In the genomic region with DNA sequence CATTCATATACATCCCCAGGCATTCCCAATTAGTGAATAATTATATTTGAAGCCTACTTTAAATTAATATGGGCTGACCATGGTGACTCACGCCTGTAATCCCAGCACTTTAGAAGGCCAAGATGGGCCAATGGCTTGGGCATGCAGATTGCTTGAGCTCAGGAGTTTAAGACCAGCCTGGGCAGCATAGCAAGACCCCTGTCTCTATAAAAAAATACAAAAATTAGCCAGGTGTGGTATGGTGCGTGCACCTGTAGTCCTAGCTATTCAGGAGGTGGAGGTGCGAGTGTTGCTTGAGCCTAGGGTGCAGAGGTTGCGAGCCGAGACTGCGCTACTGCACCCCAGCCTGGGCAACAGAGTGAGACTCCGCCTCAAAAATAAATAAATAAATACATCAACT, we compare ENCODE assay signal across 1 cellular context.
A peak's percentile ranks its signal among the peaks of the same experiment; 100 is the strongest.
TF ChIP-seq lines count a peak whose summit lies in the region.

No MANE protein-coding gene starts in this region.

TF ChIP-seq in H1, 55 proteins besides CTCF, POLR2A, EP300 and RAD21:
- no peak for TF ChIP-seq YY1 (IDR thresholded peaks at IDR 0.05; ENCODE audit: low read depth, low read length)
- TF ChIP-seq HDAC2 (IDR thresholded peaks at IDR 0.05; ENCODE audit: borderline replicate concordance in 1 of 2, low read depth in 2 of 2, low read length in 2 of 2), result no peak
- TF ChIP-seq PHF8 (conservative IDR thresholded peaks at IDR 0.05; ENCODE audit: low read depth, low read length), result no peak
- peak; percentile 21; the same call in 1 of the 2 replicates for TF ChIP-seq KDM1A (IDR thresholded peaks at IDR 0.05; ENCODE audit: borderline replicate concordance, low read length)
